1 cellular context compared by ENCODE assay signal in the genomic region with DNA sequence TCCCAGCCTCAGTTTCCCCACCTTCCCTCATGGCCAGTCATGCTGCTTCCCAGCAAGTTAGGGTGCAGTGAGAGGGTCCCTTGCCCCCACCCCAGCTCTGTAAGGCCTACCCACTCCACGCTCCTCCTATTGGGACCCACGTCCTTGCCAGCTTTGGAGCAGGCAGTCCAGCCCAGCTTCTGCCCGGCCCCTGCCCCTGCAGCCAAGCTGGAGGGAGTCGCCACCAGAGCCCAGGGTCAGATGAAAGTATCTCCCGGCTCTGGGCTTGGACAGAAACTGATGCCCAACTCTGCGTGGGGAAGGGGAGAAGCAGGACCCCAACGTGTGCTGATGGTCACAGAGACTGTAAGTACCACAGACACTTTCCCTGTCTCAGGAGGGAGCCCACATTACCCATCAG.
TF ChIP-seq lines count a peak whose summit lies in the region.

No MANE protein-coding gene starts in this region.

TF ChIP-seq in H1, 55 proteins besides CTCF, POLR2A, EP300 and RAD21:
- TF ChIP-seq MAFK (IDR thresholded peaks at IDR 0.05; ENCODE audit: low read depth, low read length), result no peak
- TF ChIP-seq SRF (IDR thresholded peaks at IDR 0.05; ENCODE audit: low read depth, low read length), result no peak
- no peak for TF ChIP-seq SAP30 (IDR thresholded peaks at IDR 0.05; ENCODE audit: insufficient read depth, insufficient replicate concordance, low read length)
- no peak for TF ChIP-seq GABPA (IDR thresholded peaks at IDR 0.05; ENCODE audit: borderline replicate concordance, insufficient read depth, low read length)
- no peak for TF ChIP-seq TAF7 (optimal IDR thresholded peaks at IDR 0.05; ENCODE audit: borderline replicate concordance, low read depth, low read length)
- TF ChIP-seq ZNF274 (IDR thresholded peaks at IDR 0.05; ENCODE audit: borderline replicate concordance, extremely low read depth, low read length), result no peak
- no peak for TF ChIP-seq SP4 (IDR thresholded peaks at IDR 0.05; ENCODE audit: low read length)
- no peak for TF ChIP-seq NANOG (IDR thresholded peaks at IDR 0.05; ENCODE audit: insufficient read depth, low read depth, low read length, poor library complexity, severe bottlenecking)
- TF ChIP-seq KDM5A (IDR thresholded peaks at IDR 0.05; ENCODE audit: low read length), result no peak
- no peak for TF ChIP-seq POLR2AphosphoS5 (IDR thresholded peaks at IDR 0.05; ENCODE audit: low read depth, low read length)
